In genomic region chr15:91186892-91187644, GRCh38 we compare ENCODE assay signal across 9 cellular contexts.
DNase-seq lines count a peak whose midpoint lies in the region; ATAC-seq, FAIRE-seq and TF ChIP-seq lines count a peak whose summit lies in the region.
"Had no signal": no experiment of that assay in that cellular context is flagged by ENCODE, and none has a peak within 500 bp of the region (broad histone marks: within the 10 kb centered on the region; RNA-seq: fewer than 3 reads in every experiment).

No MANE protein-coding gene starts in this region.

- DNase-seq in NCI-H1694 treated with DMSO at 0.1 percent for 48 hours (lab: John Stamatoyannopoulos, UW) (peak; percentile 12), NCI-H1694 (lab: John Stamatoyannopoulos, UW) (no peak), MV-4-11 (lab: John Stamatoyannopoulos, UW) (peak; percentile 2), K562 (ENCODE audit: extremely low read depth in 1 of 4, low spot score in 3 of 4) (peak in 1 of 4 experiments; percentile 45), right lobe of liver (no peak), SHP77 treated with DMSO at 0.1 percent for 48 hours (lab: John Stamatoyannopoulos, UW) (no peak), UCSD-AML1 (lab: John Stamatoyannopoulos, UW; ENCODE audit: unreplicated experiment) (no peak), foreskin fibroblast (no peak)

- TF ChIP-seq CTCF in K562 (IDR thresholded peaks at IDR 0.05 in 2 of 3, conservative IDR thresholded peaks at IDR 0.05 in 1 of 3; ENCODE audit: insufficient read depth in 2 of 3, low read depth in 1 of 3, low read length in 3 of 3): no peak
- TF ChIP-seq CTCF in right lobe of liver (IDR thresholded peaks at IDR 0.05): no peak
- no peak for TF ChIP-seq CTCF in foreskin fibroblast (IDR thresholded peaks at IDR 0.05; ENCODE audit: low read depth, low read length)

- in situ Hi-C loops in K562 (cut with MboI): no loop called here

- intact Hi-C loops in K562 (cut with micrococcal nuclease): no loop called here
- intact Hi-C loops in right lobe of liver (cut with DNase I): no loop called here

- H4K20me1 ChIP-seq in K562 (replicated peaks; ENCODE audit: control insufficient read depth, insufficient read depth, low read length): no peaks in the 10 kb centered on the region

- H3K4me2 ChIP-seq in K562 (ENCODE audit: insufficient read depth, low read length): no peak overlapping the region

- H3K36me3 ChIP-seq in K562 (ENCODE audit: control insufficient read depth, insufficient read depth, low read length) (no peaks in the 10 kb centered on the region), right lobe of liver (no peaks in the 10 kb centered on the region)

- BruUV-seq in K562 (replicated peaks; lab: Mats Ljungman, UMichigan): no TSS peak

- no peak for TF ChIP-seq EP300 in K562 (IDR thresholded peaks at IDR 0.05; ENCODE audit: low read length)

- no peak overlapping the region for H3K4me3 ChIP-seq in K562
- H3K4me3 ChIP-seq in right lobe of liver: no peak overlapping the region
- no peak overlapping the region for H3K4me3 ChIP-seq in foreskin fibroblast (ENCODE audit: low read depth in 1 of 2, low read length in 2 of 2)

- no peak for TF ChIP-seq RAD21 in K562 (CRISPR knock-in tag; conservative IDR thresholded peaks at IDR 0.05 in 1 of 2, IDR thresholded peaks at IDR 0.05 in 1 of 2)

- H3K27ac ChIP-seq in K562 (ENCODE audit: extremely low read depth, low read depth, low read length) (no peak overlapping the region), right lobe of liver (no peak overlapping the region)

- ATAC-seq in K562: no peak
- ATAC-seq in right lobe of liver: peak in 3 of 4 donors; percentile 33 to 67 (median 43)
- ATAC-seq: activated CD4-positive, CD25-positive, alpha-beta regulatory T cell treated with anti-CD3 and anti-CD28 coated beads, Interleukin-2, amount 50 U/mL, for 24 hours had no signal

- 0% methylated on average over 6 of the region's 6 CpGs for WGBS in K562 (ENCODE audit: insufficient coverage, low coverage, missing lambda C conversion rate)
- WGBS in right lobe of liver (ENCODE audit: insufficient coverage, low coverage, low lambda C conversion rate, missing lambda C conversion rate): 30% methylated on average over 6 of the region's 6 CpGs

- CTCF ChIA-PET in K562 (lab: Yijun Ruan, JAX; ENCODE audit: low intra/inter-chr PET ratio): interaction anchor here (0.7 kb wide), 1 partner anchor 663 kb away, joined by 3 read pairs; no protein-coding TSS in a partner anchor

- H3K27me3 ChIP-seq in K562 (ENCODE audit: control insufficient read depth in 2 of 2, insufficient read depth in 2 of 2, low read length in 2 of 2): no peaks in the 10 kb centered on the region
- H3K27me3 ChIP-seq in right lobe of liver: no peaks in the 10 kb centered on the region

- no peaks in the 10 kb centered on the region for H3K9me1 ChIP-seq in K562 (ENCODE audit: control insufficient read depth, insufficient read depth, low read length)

- FAIRE-seq in K562 (lab: Jason Lieb, UNC): peak; percentile 61

- POLR2A ChIA-PET in K562 (lab: Yijun Ruan, JAX): no interaction called here

- H3K9me3 ChIP-seq in K562 (replicated peaks; ENCODE audit: control insufficient read depth, insufficient read depth, low read depth, low read length) (no peaks in the 10 kb centered on the region), right lobe of liver (no peaks in the 10 kb centered on the region)

- H3K4me1 ChIP-seq in K562 (replicated peaks in 1 of 2; ENCODE audit: control insufficient read depth in 2 of 2, insufficient read depth in 2 of 2, low read length in 2 of 2) (no peaks in the 10 kb centered on the region), right lobe of liver (no peaks in the 10 kb centered on the region)

- no peak for TF ChIP-seq POLR2A in K562 (conservative IDR thresholded peaks at IDR 0.05)
- TF ChIP-seq POLR2A in right lobe of liver (IDR thresholded peaks at IDR 0.05): no peak

- H3K9ac ChIP-seq in K562 (ENCODE audit: insufficient read depth in 1 of 2, low read depth in 2 of 2, low read length in 2 of 2): no peak overlapping the region

- no peak overlapping the region for H2AFZ ChIP-seq in K562 (ENCODE audit: low read depth, low read length)

- H3K79me2 ChIP-seq in K562 (ENCODE audit: control insufficient read depth, insufficient read depth, low read length): no peaks in the 10 kb centered on the region

TF ChIP-seq in K562, 482 proteins besides CTCF, POLR2A, EP300 and RAD21 (continues in another document):
- no peak for TF ChIP-seq BCL6 (CRISPR knock-in tag; IDR thresholded peaks at IDR 0.05)
- TF ChIP-seq YBX1 (IDR thresholded peaks at IDR 0.05): no peak
- 0 out of 2 replicates have a peak, but pooled peaks have one; percentile 6 for TF ChIP-seq ZNF316 (IDR thresholded peaks at IDR 0.05)
- peak; percentile 91 for TF ChIP-seq REST (CRISPR knock-in tag; IDR thresholded peaks at IDR 0.05; ENCODE audit: low read depth)
- no peak for TF ChIP-seq BRCA1 (IDR thresholded peaks at IDR 0.05)
- no peak for TF ChIP-seq BRCA1 (CRISPR knock-in tag; IDR thresholded peaks at IDR 0.05)
- TF ChIP-seq MIER1 (IDR thresholded peaks at IDR 0.05; ENCODE audit: low read depth): peak; percentile 90
- peak; percentile 95 for TF ChIP-seq EHMT2 (IDR thresholded peaks at IDR 0.05)
- no peak for TF ChIP-seq TCF7 (IDR thresholded peaks at IDR 0.05; ENCODE audit: borderline replicate concordance)
- no peak for TF ChIP-seq CEBPG (CRISPR knock-in tag; IDR thresholded peaks at IDR 0.05)
- TF ChIP-seq CEBPG (tag; conservative IDR thresholded peaks at IDR 0.05 in 1 of 2, IDR thresholded peaks at IDR 0.05 in 1 of 2): peak; percentile 22 to 33; a peak in 1 of 4 replicates
- TF ChIP-seq EZH2 (IDR thresholded peaks at IDR 0.05; ENCODE audit: borderline replicate concordance, low read depth, low read length): no peak
- TF ChIP-seq, protein P1, sequence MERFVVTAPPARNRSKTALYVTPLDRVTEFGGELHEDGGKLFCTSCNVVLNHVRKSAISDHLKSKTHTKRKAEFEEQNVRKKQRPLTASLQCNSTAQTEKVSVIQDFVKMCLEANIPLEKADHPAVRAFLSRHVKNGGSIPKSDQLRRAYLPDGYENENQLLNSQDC (CRISPR knock-in tag; IDR thresholded peaks at IDR 0.05): no peak
- no peak for TF ChIP-seq NCOA2 (IDR thresholded peaks at IDR 0.05; ENCODE audit: partially characterized antibody in 2 of 2)
- TF ChIP-seq ELF4 (CRISPR knock-in tag; IDR thresholded peaks at IDR 0.05): no peak
- TF ChIP-seq NFE2 (IDR thresholded peaks at IDR 0.05; ENCODE audit: low read depth): peak; percentile 69; the same call in 1 of the 2 replicates
- no peak for TF ChIP-seq POLR2AphosphoS2 (IDR thresholded peaks at IDR 0.05; ENCODE audit: low read length)
- no peak for TF ChIP-seq JUND (IDR thresholded peaks at IDR 0.05; ENCODE audit: borderline replicate concordance, low read depth, low read length)
- TF ChIP-seq JUND (tag; IDR thresholded peaks at IDR 0.05; ENCODE audit: borderline replicate concordance, low read depth, low read length): no peak
- no peak for TF ChIP-seq ATF6 (CRISPR knock-in tag; IDR thresholded peaks at IDR 0.05)
- TF ChIP-seq NONO (IDR thresholded peaks at IDR 0.05; ENCODE audit: low read depth in 2 of 2, low read length in 1 of 2): no peak
- peak; percentile 72 for TF ChIP-seq MAFG (tag; conservative IDR thresholded peaks at IDR 0.05)

Comparison
In these comparisons a context has a peak if more than half of its experiments do, and no peak if none do; other contexts are left out.
1. DNase-seq: peak in NCI-H1694 treated with DMSO at 0.1 percent for 48 hours (single experiment) and MV-4-11 (single experiment); none in NCI-H1694 (single experiment), right lobe of liver (0 of 3), SHP77 treated with DMSO at 0.1 percent for 48 hours (single experiment), UCSD-AML1 (single experiment) and foreskin fibroblast (0 of 2).